ENCODE assay signal across 26 cellular contexts in the genomic region with DNA sequence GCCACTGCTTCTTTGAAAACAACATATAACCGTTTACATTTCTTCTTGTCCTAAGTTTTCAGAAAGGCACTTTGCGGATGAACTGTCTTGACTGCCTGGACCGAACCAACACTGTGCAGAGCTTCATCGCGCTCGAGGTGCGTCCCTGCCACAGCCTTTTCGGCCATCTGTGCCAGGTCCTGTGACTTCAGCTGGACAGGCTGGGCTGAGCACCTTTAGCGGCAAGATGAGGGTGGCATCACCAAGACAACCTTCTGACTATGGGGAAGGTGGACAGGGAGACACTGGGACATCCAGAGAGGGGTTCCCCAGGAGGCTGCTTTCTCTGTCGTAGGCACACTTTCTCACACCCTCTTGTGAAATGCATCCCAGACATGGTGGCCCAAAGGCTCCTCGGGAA.
"Had no signal": no experiment of that assay in that cellular context is flagged by ENCODE, and none has a peak within 500 bp of the region (broad histone marks: within the 10 kb centered on the region; RNA-seq: fewer than 3 reads in every experiment).

No MANE protein-coding gene starts in this region.

- H3K4me1 ChIP-seq: parathyroid adenoma had no signal

- H3K27me3 Mint-ChIP-seq: naive B cell; progenitor cell of endocrine pancreas; stimulated activated naive CD8-positive, alpha-beta T cell treated with anti-CD3 and anti-CD28 coated beads, Interleukin-15, amount 100 ng/mL, for 72 hours; type B pancreatic cell had no signal

- H3K27ac Mint-ChIP-seq: mesothelial cell of epicardium; nephron; progenitor cell of endocrine pancreas; stimulated activated effector memory CD8-positive, alpha-beta T cell treated with anti-CD3 and anti-CD28 coated beads, Interleukin-12 subunit alpha, Interleukin-12 subunit beta, amount 100 ng/mL, for 72 hours; stimulated activated naive CD8-positive, alpha-beta T cell treated with anti-CD3 and anti-CD28 coated beads, Interleukin-15, amount 100 ng/mL, for 72 hours; type B pancreatic cell had no signal

- H3K9me3 Mint-ChIP-seq: mesothelial cell of epicardium; nephron; neural crest cell; stimulated activated effector memory CD8-positive, alpha-beta T cell treated with anti-CD3 and anti-CD28 coated beads, Interleukin-12 subunit alpha, Interleukin-12 subunit beta, amount 100 ng/mL, for 72 hours; stimulated activated naive CD8-positive, alpha-beta T cell treated with anti-CD3 and anti-CD28 coated beads, Interleukin-15, amount 100 ng/mL, for 72 hours; type B pancreatic cell had no signal

- H3K9me3 ChIP-seq: right atrium auricular region, vagina had no signal

- H3K27me3 ChIP-seq: heart right ventricle, hepatocyte, right atrium auricular region, tibial nerve, vagina had no signal

- ATAC-seq: heart right ventricle; left cardiac atrium; left lobe of liver; sciatic nerve; stimulated activated effector memory CD8-positive, alpha-beta T cell treated with anti-CD3 and anti-CD28 coated beads, Interleukin-12 subunit alpha, Interleukin-12 subunit beta, amount 100 ng/mL, for 72 hours; stimulated activated naive CD8-positive, alpha-beta T cell treated with anti-CD3 and anti-CD28 coated beads, Interleukin-15, amount 100 ng/mL, for 72 hours had no signal

- H3K4me3 Mint-ChIP-seq: mesothelial cell of epicardium; naive B cell; nephron; neural crest cell; stimulated activated effector memory CD8-positive, alpha-beta T cell treated with anti-CD3 and anti-CD28 coated beads, Interleukin-12 subunit alpha, Interleukin-12 subunit beta, amount 100 ng/mL, for 72 hours; stimulated activated naive CD8-positive, alpha-beta T cell treated with anti-CD3 and anti-CD28 coated beads, Interleukin-15, amount 100 ng/mL, for 72 hours; type B pancreatic cell had no signal

- H3K36me3 Mint-ChIP-seq: naive B cell had no signal

- DNase-seq: heart right ventricle; islet precursor cell; kidney glomerular epithelial cell; left cardiac atrium; mesendoderm; naive B cell; occipital lobe; stimulated activated CD4-positive, alpha-beta T cell treated with anti-CD3 and anti-CD28 coated beads, Interleukin-4, amount 100 ng/mL, for 24 hours; stimulated activated naive CD4-positive, alpha-beta T cell treated with Interleukin-2 at 50 U/mL for 16 hours; stimulated activated naive CD8-positive, alpha-beta T cell treated with anti-CD3 and anti-CD28 coated beads, Interleukin-15, amount 100 ng/mL, for 72 hours; substantia nigra had no signal

- H3K4me1 Mint-ChIP-seq: naive B cell had no signal

- H3K9ac ChIP-seq: parathyroid adenoma had no signal

- H3K4me3 ChIP-seq: heart right ventricle, hepatocyte, lung, right atrium auricular region, skin epidermis, tibial nerve, vagina had no signal

- H3K27ac ChIP-seq: heart right ventricle, hepatocyte, parathyroid adenoma, right atrium auricular region, skin epidermis, tibial nerve, vagina had no signal
